23 cellular contexts compared by ENCODE assay signal in the genomic region with DNA sequence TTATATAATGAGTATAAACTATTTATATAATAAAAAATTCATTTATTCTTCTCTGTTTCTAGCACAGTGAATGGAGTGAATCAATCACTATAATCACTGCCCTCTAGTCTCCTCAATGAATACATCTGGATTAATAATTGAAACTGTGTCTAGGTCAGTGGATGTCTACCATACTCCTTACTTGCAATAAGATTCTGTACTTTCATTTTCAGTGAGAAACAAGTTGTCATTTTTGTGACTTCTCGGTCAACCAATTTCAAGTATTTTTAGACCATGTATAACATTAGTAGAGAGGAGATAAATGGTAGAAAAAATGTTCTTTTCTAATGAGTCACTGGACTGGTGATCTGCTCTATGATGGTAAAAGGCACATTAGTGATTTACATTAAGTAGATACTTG.
"Had no signal": no experiment of that assay in that cellular context is flagged by ENCODE, and none has a peak within 500 bp of the region (broad histone marks: within the 10 kb centered on the region; RNA-seq: fewer than 3 reads in every experiment).

No MANE protein-coding gene starts in this region.

- H3K27me3 Mint-ChIP-seq: activated CD4-positive, alpha-beta memory T cell treated with anti-CD3 and anti-CD28 coated beads for 36 hours; activated CD4-positive, alpha-beta T cell treated with anti-CD3 and anti-CD28 coated beads, Interleukin-2, amount 10 ng/mL, durations not matched to agents 7 days and 5 days; activated naive CD8-positive, alpha-beta T cell treated with anti-CD3 and anti-CD28 coated beads, Interleukin-2, amount 10 ng/mL, durations not matched to agents 7 days and 5 days; T-helper 17 cell had no signal

- DNase-seq: activated CD4-positive, alpha-beta memory T cell treated with anti-CD3 and anti-CD28 coated beads for 36 hours; activated CD4-positive, alpha-beta T cell treated with anti-CD3 and anti-CD28 coated beads, Interleukin-2, amount 10 ng/mL, durations not matched to agents 7 days and 5 days; activated CD4-positive, CD25-positive, alpha-beta regulatory T cell; activated CD8-positive, alpha-beta memory T cell treated with anti-CD3 and anti-CD28 coated beads for 24 hours; activated gamma-delta T cell treated with Interleukin-2 at 50 U/mL for 16 hours; activated naive CD4-positive, alpha-beta T cell treated with anti-CD3 and anti-CD28 coated beads, Interleukin-2, amount 50 U/mL, for 16 hours; activated naive CD8-positive, alpha-beta T cell treated with anti-CD3 and anti-CD28 coated beads, Interleukin-2, amount 10 ng/mL, durations not matched to agents 7 days and 5 days; activated T-cell treated with anti-CD3 and anti-CD28 coated beads, Interleukin-2, amount 50 U/mL, for 48 hours; adrenal gland; anterior cingulate cortex; cerebellar nuclear complex; MG63; NCI-H1105; NCI-H1436; NCI-H1694 treated with DMSO at 0.1 percent for 48 hours; NCI-H2029 treated with DMSO at 0.1 percent for 48 hours; NCI-H446; NCI-H524; SIG-M5; T-helper 17 cell; T-helper 9 cell had no signal

- H3K4me3 ChIP-seq: adrenal gland, MG63 had no signal

- H3K36me3 ChIP-seq: adrenal gland, MG63 had no signal

- H3K27ac Mint-ChIP-seq: activated CD4-positive, alpha-beta memory T cell treated with anti-CD3 and anti-CD28 coated beads for 36 hours; activated CD4-positive, alpha-beta T cell treated with anti-CD3 and anti-CD28 coated beads, Interleukin-2, amount 10 ng/mL, durations not matched to agents 7 days and 5 days; activated naive CD8-positive, alpha-beta T cell treated with anti-CD3 and anti-CD28 coated beads, Interleukin-2, amount 10 ng/mL, durations not matched to agents 7 days and 5 days; activated T-helper 2 cell treated with anti-CD3 and anti-CD28 coated beads, Interferon-gamma antibody, Interleukin-2, Interleukin-4, amounts not matched to agents 10 μg/mL and 5 μg/mL and 100 μg/mL, durations not matched to agents 14 hours and 24 hours and 36 hours; T-helper 17 cell had no signal

- H3K4me1 Mint-ChIP-seq: activated CD4-positive, alpha-beta T cell treated with anti-CD3 and anti-CD28 coated beads, Interleukin-2, amount 10 ng/mL, durations not matched to agents 7 days and 5 days; activated naive CD8-positive, alpha-beta T cell treated with anti-CD3 and anti-CD28 coated beads, Interleukin-2, amount 10 ng/mL, durations not matched to agents 7 days and 5 days had no signal

- H3K9me3 ChIP-seq: adrenal gland, MG63 had no signal

- ATAC-seq: T-helper 17 cell had no signal

- H3K4me3 Mint-ChIP-seq: activated CD4-positive, alpha-beta memory T cell treated with anti-CD3 and anti-CD28 coated beads for 36 hours; activated CD4-positive, alpha-beta T cell treated with anti-CD3 and anti-CD28 coated beads, Interleukin-2, amount 10 ng/mL, durations not matched to agents 7 days and 5 days; activated naive CD8-positive, alpha-beta T cell treated with anti-CD3 and anti-CD28 coated beads, Interleukin-2, amount 10 ng/mL, durations not matched to agents 7 days and 5 days; T-helper 17 cell had no signal

- H3K27ac ChIP-seq: adrenal gland had no signal

- H3K9me3 Mint-ChIP-seq: activated CD4-positive, alpha-beta memory T cell treated with anti-CD3 and anti-CD28 coated beads for 36 hours had no signal

- H3K27me3 ChIP-seq: adrenal gland, MG63 had no signal

- H3K4me1 ChIP-seq: adrenal gland had no signal

- H3K36me3 Mint-ChIP-seq: activated CD4-positive, alpha-beta memory T cell treated with anti-CD3 and anti-CD28 coated beads for 36 hours; activated naive CD8-positive, alpha-beta T cell treated with anti-CD3 and anti-CD28 coated beads, Interleukin-2, amount 10 ng/mL, durations not matched to agents 7 days and 5 days had no signal

- FAIRE-seq: colon had no signal
